In the genomic region with DNA sequence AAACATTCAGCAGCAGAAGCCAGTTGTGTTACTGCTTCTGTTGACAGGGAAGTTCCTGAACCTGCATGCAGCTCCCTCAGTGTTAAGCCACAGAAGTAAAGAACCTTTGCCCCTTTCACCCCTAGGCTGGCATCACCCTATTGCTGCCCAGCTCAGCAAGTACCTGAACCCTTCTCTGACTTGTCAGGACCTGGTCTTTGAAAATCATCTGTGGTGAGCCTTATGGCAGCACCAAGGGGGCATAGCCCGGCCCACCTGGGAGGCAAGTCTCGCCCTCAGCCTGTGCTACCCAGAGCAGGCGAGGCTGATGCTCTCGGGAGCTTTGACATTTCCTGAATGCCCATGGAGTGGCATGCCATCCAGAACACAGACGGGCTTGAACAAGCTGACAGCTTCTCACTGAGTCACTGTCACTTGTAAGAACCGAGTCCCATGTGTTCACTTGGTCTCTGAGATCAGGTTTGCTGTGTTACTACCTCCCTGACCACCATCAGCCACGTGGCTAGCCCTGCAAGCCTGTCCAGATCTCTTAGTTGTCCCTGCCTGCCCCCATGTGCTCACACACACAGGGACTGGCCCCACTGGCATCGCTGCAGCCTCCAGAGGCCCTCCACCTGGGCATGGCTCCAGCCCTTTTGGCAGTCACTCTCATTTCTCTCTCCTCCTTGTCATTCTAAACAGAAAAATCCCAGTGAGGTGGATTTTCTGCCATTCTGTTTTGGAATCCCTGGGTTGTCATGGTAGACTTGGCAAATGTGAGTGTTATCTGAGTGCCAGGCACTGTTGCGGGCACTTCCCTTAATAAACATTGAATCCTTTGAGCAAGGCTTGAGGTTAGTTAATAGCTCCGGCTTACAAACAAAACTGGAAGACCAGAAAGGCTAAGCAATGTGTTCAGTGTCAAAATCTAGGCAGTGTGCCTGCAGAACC, we compare ENCODE assay signal across 10 cellular contexts. TPM values are rescaled to one million over a fixed set of nuclear protein-coding genes. Genes with fewer than 3 reads are reported as not detected.
DNase-seq lines count a peak whose midpoint lies in the region; ATAC-seq, FAIRE-seq and TF ChIP-seq lines count a peak whose summit lies in the region.
"Had no signal": no experiment of that assay in that cellular context is flagged by ENCODE, and none has a peak within 500 bp of the region (broad histone marks: within the 10 kb centered on the region; RNA-seq: fewer than 3 reads in every experiment).

No MANE protein-coding gene starts in this region.

- H3K27me3 Mint-ChIP-seq in activated naive CD4-positive, alpha-beta T cell treated with anti-CD3 and anti-CD28 coated beads, Interleukin-2, amount 10 ng/mL, durations not matched to agents 7 days and 5 days: no peaks in the 10 kb centered on the region
- H3K27me3 Mint-ChIP-seq: CD4-positive, CD25-positive, alpha-beta regulatory T cell had no signal

- no peak for TF ChIP-seq POLR2A in A549 (IDR thresholded peaks at IDR 0.05; ENCODE audit: low read length)

- TF ChIP-seq RAD21 in A549 (conservative IDR thresholded peaks at IDR 0.05 in 1 of 2, IDR thresholded peaks at IDR 0.05 in 1 of 2): no peak

- peaks cover 0 to 28% of the 10 kb centered on the region in 2 donors for H3K36me3 ChIP-seq in left lung
- 0 out of 2 replicates have a peak, but pooled peaks cover 3% of the 10 kb centered on the region for H3K36me3 ChIP-seq in PC-9 (ENCODE audit: low read depth)

- no peak overlapping the region for H3K27ac ChIP-seq in A549
- peak overlapping the region in 1 of 2 donors; percentile 3 for H3K27ac ChIP-seq in left lung
- no peak overlapping the region for H3K27ac ChIP-seq in PC-9
- H3K27ac ChIP-seq: SK-N-MC had no signal

- DNase-seq in A549 (ENCODE audit: low read depth in 1 of 2, low spot score in 1 of 2) (no peak), NCI-H1092 treated with DMSO at 0.1 percent for 48 hours (lab: John Stamatoyannopoulos, UW) (peak; percentile 86), choroid plexus epithelial cell (ENCODE audit: low read depth) (peak; percentile 8), left lung (peak in 1 of 2 donors; percentile 71), GM19238 (ENCODE audit: insufficient read length, low spot score) (no peak), PC-9 (no peak)
- no peak for DNase-seq in activated naive CD4-positive, alpha-beta T cell treated with Interleukin-2 at 50 U/mL for 16 hours
- no peak for DNase-seq in activated naive CD4-positive, alpha-beta T cell treated with anti-CD3 and anti-CD28 coated beads, Interleukin-2, amount 10 ng/mL, durations not matched to agents 7 days and 5 days
- DNase-seq: CD4-positive, CD25-positive, alpha-beta regulatory T cell had no signal

- CTCF ChIA-PET in A549 (lab: Yijun Ruan, JAX): interaction anchor here (0.6 to 17.9 kb wide), 11 partner anchors 9 to 560 kb away, joined by 3 to 205 read pairs (median 4); a partner anchor contains a TSS
- CTCF ChIA-PET in PC-9 (lab: Charles Lee): interaction anchor here (0.7 kb wide), 2 partner anchors 545 to 655 kb away, joined by 4 to 5 read pairs; no protein-coding TSS in a partner anchor
- CTCF ChIA-PET in activated naive CD4-positive, alpha-beta T cell treated with anti-CD3 and anti-CD28 coated beads, Interleukin-2, amount 10 ng/mL, durations not matched to agents 7 days and 5 days (lab: Charles Lee): interaction anchor here (0.6 to 9.6 kb wide), 6 partner anchors 17 to 465 kb away, joined by 3 to 238 read pairs (median 40); a partner anchor contains a TSS

- no peaks in the 10 kb centered on the region for H3K9me3 Mint-ChIP-seq in activated naive CD4-positive, alpha-beta T cell treated with anti-CD3 and anti-CD28 coated beads, Interleukin-2, amount 10 ng/mL, durations not matched to agents 7 days and 5 days
- H3K9me3 Mint-ChIP-seq: CD4-positive, CD25-positive, alpha-beta regulatory T cell had no signal

- no peak overlapping the region for H3K4me3 ChIP-seq in A549
- no peak overlapping the region for H3K4me3 ChIP-seq in choroid plexus epithelial cell (ENCODE audit: low read depth, low read length)
- H3K4me3 ChIP-seq in left lung: no peak overlapping the region
- H3K4me3 ChIP-seq in PC-9: no peak overlapping the region
- H3K4me3 ChIP-seq: SK-N-MC had no signal

- no peaks in the 10 kb centered on the region for H3K9me2 ChIP-seq in PC-9 (ENCODE audit: insufficient read depth)

- H2AFZ ChIP-seq in PC-9: no peak overlapping the region

- H3K4me1 ChIP-seq in A549 (0 out of 3 replicates have a peak, but pooled peaks cover 3% of the 10 kb centered on the region), left lung (peaks cover 0 to 16% of the 10 kb centered on the region in 2 donors), PC-9 (replicated peaks; ENCODE audit: insufficient read depth) (no peaks in the 10 kb centered on the region)

- H3K4me3 Mint-ChIP-seq in activated naive CD4-positive, alpha-beta T cell treated with anti-CD3 and anti-CD28 coated beads, Interleukin-2, amount 10 ng/mL, durations not matched to agents 7 days and 5 days: no peak overlapping the region
- H3K4me3 Mint-ChIP-seq: CD4-positive, CD25-positive, alpha-beta regulatory T cell had no signal

- peaks cover 25% of the 10 kb centered on the region for H3K4me1 Mint-ChIP-seq in activated naive CD4-positive, alpha-beta T cell treated with anti-CD3 and anti-CD28 coated beads, Interleukin-2, amount 10 ng/mL, durations not matched to agents 7 days and 5 days

- ATAC-seq in A549 (peak; percentile 20 to 22; a peak in 2 of 6 replicates), left lung (peak; percentile 78)

- WGBS in A549 (ENCODE audit: missing lambda C conversion rate): 54% methylated on average over 10 of the region's 10 CpGs

- no peak for FAIRE-seq in A549 (lab: Jason Lieb, UNC)

- peaks cover 22% of the 10 kb centered on the region; the same call in 1 of the 2 replicates for H3F3A ChIP-seq in PC-9 (ENCODE audit: insufficient read depth, low read depth)

- no peaks in the 10 kb centered on the region for H3K79me2 ChIP-seq in PC-9 (ENCODE audit: low read depth)

- no peak for TF ChIP-seq CTCF in A549 (IDR thresholded peaks at IDR 0.05)
- no peak for TF ChIP-seq CTCF in choroid plexus epithelial cell (conservative IDR thresholded peaks at IDR 0.05; ENCODE audit: low read depth, low read length)
- no peak for TF ChIP-seq CTCF in left lung (IDR thresholded peaks at IDR 0.05)
- TF ChIP-seq CTCF in PC-9 (conservative IDR thresholded peaks at IDR 0.05): no peak

- intact Hi-C loops in left lung (cut with DNase I) (loop anchor here in 1 of 2 donors (10.0 kb wide), 1 partner anchor 97 kb away; no protein-coding TSS in a partner anchor), PC-9 (cut with micrococcal nuclease; ENCODE audit: unreplicated experiment) (no loop called here)

- no TSS peak for BruUV-seq in PC-9 (replicated peaks; lab: Mats Ljungman, UMichigan)

- H4K20me1 ChIP-seq in PC-9 (ENCODE audit: insufficient read depth): peaks cover 6% of the 10 kb centered on the region; the same call in 1 of the 2 replicates

- H3K27me3 ChIP-seq in left lung (peaks cover 14 to 26% of the 10 kb centered on the region in 2 donors), PC-9 (ENCODE audit: insufficient read depth, low read depth) (no peaks in the 10 kb centered on the region)

- H3K4me2 ChIP-seq in A549: no peak overlapping the region
- no peak overlapping the region for H3K4me2 ChIP-seq in PC-9

- TF ChIP-seq EP300 in A549 (IDR thresholded peaks at IDR 0.05): no peak

- POLR2A ChIA-PET in A549 (lab: Yijun Ruan, JAX): interaction anchor here (0.5 kb wide), 1 partner anchor 87 kb away, joined by 3 read pairs; no protein-coding TSS in a partner anchor
- POLR2A ChIA-PET in PC-9 (lab: Charles Lee; ENCODE audit: unreplicated experiment): no interaction called here

- H3K36me3 Mint-ChIP-seq in activated naive CD4-positive, alpha-beta T cell treated with anti-CD3 and anti-CD28 coated beads, Interleukin-2, amount 10 ng/mL, durations not matched to agents 7 days and 5 days: peaks cover 19% of the 10 kb centered on the region

- no peaks in the 10 kb centered on the region for H3K9me3 ChIP-seq in A549
- H3K9me3 ChIP-seq in left lung: no peaks in the 10 kb centered on the region
- H3K9me3 ChIP-seq in PC-9 (ENCODE audit: insufficient read depth, low read depth): no peaks in the 10 kb centered on the region

- H3K27ac Mint-ChIP-seq in activated naive CD4-positive, alpha-beta T cell treated with anti-CD3 and anti-CD28 coated beads, Interleukin-2, amount 10 ng/mL, durations not matched to agents 7 days and 5 days: no peak overlapping the region
- H3K27ac Mint-ChIP-seq: CD4-positive, CD25-positive, alpha-beta regulatory T cell had no signal

RNA-seq across cellular contexts. Expression of a gene that starts 2.9 kb away (rescaled TPM):
- 0.39 and 0.62 TPM in 2 replicates for polyA plus RNA-seq in A549 (2011; rRNA removed)
- 0.70 and 0.84 TPM in 2 replicates for polyA plus RNA-seq in A549 (2012; cell fraction: cytosol; rRNA removed)
- polyA plus RNA-seq in A549 (2012; cell fraction: nucleus; rRNA removed): 3.5 and 4.4 TPM in 2 replicates
- polyA plus RNA-seq in A549 (2017; fragmentation: RNase III; extraction: RNeasy Plus Mini Kit Qiagen cat#74134 plus additional on column Dnase treatment): 0.95 to 1.3 TPM (median 1.2 TPM) in 3 replicates
- 0.25 and 0.97 TPM in 2 replicates for polyA minus RNA-seq in A549 (2011; rRNA and poly(A)+ RNA removed)
- 1 to 10 TPM; 1.6 to 2.9 TPM for total RNA-seq in left lung
- 0.87 and 1.5 TPM in 2 replicates for total RNA-seq in PC-9 (2021)

RNA-seq across cellular contexts. Expression of a gene that starts 18.0 kb away (rescaled TPM):
- 19.4 and 22.2 TPM in 2 replicates for polyA plus RNA-seq in A549 (2011; rRNA removed)
- polyA plus RNA-seq in A549 (2012; cell fraction: cytosol; rRNA removed): 49.6 and 57.6 TPM in 2 replicates
- 79.7 and 97.5 TPM in 2 replicates for polyA plus RNA-seq in A549 (2012; cell fraction: nucleus; rRNA removed)
- polyA plus RNA-seq in A549 (2017; fragmentation: RNase III; extraction: RNeasy Plus Mini Kit Qiagen cat#74134 plus additional on column Dnase treatment): 25.3 to 26.5 TPM (median 26.4 TPM) in 3 replicates
- polyA minus RNA-seq in A549 (2011; rRNA and poly(A)+ RNA removed): 21.2 and 29.2 TPM in 2 replicates
- 10 to 100 TPM; 12.9 to 15.2 TPM for total RNA-seq in left lung
- total RNA-seq in PC-9 (2021): 34.7 and 38.9 TPM in 2 replicates

RNA-seq across cellular contexts. Expression of a gene that starts 18.7 kb away (rescaled TPM):
- polyA plus RNA-seq in A549 (2011; rRNA removed) (1.7 and 1.8 TPM in 2 replicates), A549 (2017; fragmentation: RNase III; extraction: RNeasy Plus Mini Kit Qiagen cat#74134 plus additional on column Dnase treatment) (1.4 to 2.2 TPM (median 1.9 TPM) in 3 replicates)
- polyA plus RNA-seq in A549 (2012; cell fraction: cytosol; rRNA removed): 3.2 and 3.6 TPM in 2 replicates
- polyA plus RNA-seq in A549 (2012; cell fraction: nucleus; rRNA removed): 1.3 and 2.2 TPM in 2 replicates
- polyA minus RNA-seq in A549 (2011; rRNA and poly(A)+ RNA removed): 1.2 and 2.5 TPM in 2 replicates
- total RNA-seq in left lung (1 to 10 TPM; 3.8 to 4.1 TPM), PC-9 (2021) (4.4 and 8.1 TPM in 2 replicates)

RNA-seq across cellular contexts. Expression of a gene that starts 24.5 kb away (rescaled TPM):
- polyA plus RNA-seq in A549 (2011; rRNA removed) (4.0 and 4.3 TPM in 2 replicates), A549 (2017; fragmentation: RNase III; extraction: RNeasy Plus Mini Kit Qiagen cat#74134 plus additional on column Dnase treatment) (11.1 to 12.6 TPM (median 12.2 TPM) in 3 replicates)
- 13.5 and 14.0 TPM in 2 replicates for polyA plus RNA-seq in A549 (2012; cell fraction: cytosol; rRNA removed)
- polyA plus RNA-seq in A549 (2012; cell fraction: nucleus; rRNA removed): 23.0 and 32.4 TPM in 2 replicates
- polyA minus RNA-seq in A549 (2011; rRNA and poly(A)+ RNA removed): 2.7 and 5.0 TPM in 2 replicates
- total RNA-seq in left lung (10 to 100 TPM; 11.2 to 16.0 TPM), PC-9 (2021) (20.8 and 21.6 TPM in 2 replicates)

RNA-seq across cellular contexts. Expression of a gene that starts 24.6 kb away (rescaled TPM):
- polyA plus RNA-seq in A549 (2011; rRNA removed): not detected in 2 replicates
- polyA plus RNA-seq in A549 (2012; cell fraction: cytosol; rRNA removed): 0.08 TPM in 2 replicates
- 0.40 and 0.44 TPM in 2 replicates for polyA plus RNA-seq in A549 (2012; cell fraction: nucleus; rRNA removed)
- polyA plus RNA-seq in A549 (2017; fragmentation: RNase III; extraction: RNeasy Plus Mini Kit Qiagen cat#74134 plus additional on column Dnase treatment): 0.05 to 0.21 TPM (median 0.06 TPM) in 3 replicates
- not detected in 2 replicates for polyA minus RNA-seq in A549 (2011; rRNA and poly(A)+ RNA removed)
- total RNA-seq in left lung: 1 to 10 TPM; 2.6 to 3.6 TPM
- total RNA-seq in PC-9 (2021): 0.46 and 1.8 TPM in 2 replicates

Comparison
In these comparisons a context has a peak if more than half of its experiments do, and no peak if none do; other contexts are left out.
1. DNase-seq: peak in NCI-H1092 treated with DMSO at 0.1 percent for 48 hours (single experiment) and choroid plexus epithelial cell (single experiment); none in A549 (0 of 2), GM19238 (single experiment), PC-9 (0 of 2), activated naive CD4-positive, alpha-beta T cell treated with Interleukin-2 at 50 U/mL for 16 hours (single experiment) and activated naive CD4-positive, alpha-beta T cell treated with anti-CD3 and anti-CD28 coated beads, Interleukin-2, amount 10 ng/mL, durations not matched to agents 7 days and 5 days (single experiment).